ENCODE assay signal across 15 cellular contexts in the genomic region with DNA sequence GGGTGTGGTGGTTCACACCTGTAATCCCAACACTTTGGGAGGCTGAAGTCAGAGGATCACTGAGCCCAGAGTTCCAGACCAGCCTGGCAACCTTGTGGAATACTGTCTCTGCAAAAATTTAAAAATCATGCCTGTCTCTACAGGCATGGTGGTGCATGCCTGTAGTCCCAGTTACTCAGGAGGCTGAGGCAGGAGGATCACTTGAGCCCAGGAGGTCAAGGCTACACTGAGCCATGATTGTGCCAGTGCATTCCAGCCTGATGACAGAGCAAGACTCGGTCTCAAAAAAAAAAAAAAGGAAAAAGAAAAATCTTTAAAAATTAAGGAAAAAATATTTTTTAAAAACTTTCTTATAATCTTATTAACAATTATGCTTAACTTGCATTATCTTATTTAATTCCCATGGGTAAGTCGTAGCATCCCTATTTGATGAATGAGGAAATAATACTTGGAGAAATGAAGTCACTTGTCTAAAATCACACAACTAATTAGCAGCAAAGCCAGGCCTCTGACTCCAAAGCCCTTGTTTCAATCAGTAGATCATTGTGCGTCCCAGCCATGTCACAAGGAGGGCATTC. TPM values are rescaled to one million over a fixed set of nuclear protein-coding genes. Genes with fewer than 3 reads are reported as not detected.
DNase-seq lines count a peak whose midpoint lies in the region; ATAC-seq and TF ChIP-seq lines count a peak whose summit lies in the region.
"Had no signal": no experiment of that assay in that cellular context is flagged by ENCODE, and none has a peak within 500 bp of the region (broad histone marks: within the 10 kb centered on the region; RNA-seq: fewer than 3 reads in every experiment).

No MANE protein-coding gene starts in this region.

- CTCF ChIA-PET in activated CD8-positive, alpha-beta memory T cell treated with anti-CD3 and anti-CD28 coated beads, Interleukin-2, amount 10 ng/mL, durations not matched to agents 7 days and 5 days (lab: Charles Lee) = interaction anchor here (1.6 to 2.5 kb wide), 3 partner anchors 13 to 305 kb away, joined by 3 to 9 read pairs (median 6); partner anchors contain the start of gene MFSD11
- CTCF ChIA-PET in CD4-positive, alpha-beta T cell (lab: Charles Lee) = interaction anchor here (0.9 to 2.8 kb wide), 6 partner anchors 13 to 228 kb away, joined by 3 to 10 read pairs (median 4); partner anchors contain the start of genes METTL23 and MFSD11

- no peak overlapping the region for H3K4me3 ChIP-seq in effector memory CD4-positive, alpha-beta T cell (ENCODE audit: insufficient read depth, low read depth, low read length, poor library complexity, severe bottlenecking)
- no peak overlapping the region for H3K4me3 ChIP-seq in testis
- H3K4me3 ChIP-seq: HAP-1 had no signal

- no peaks in the 10 kb centered on the region for H3K27me3 ChIP-seq in CD4-positive, alpha-beta T cell (ENCODE audit: control insufficient read depth, insufficient read depth, low read length)
- H3K27me3 ChIP-seq in effector memory CD4-positive, alpha-beta T cell (replicated peaks; ENCODE audit: control insufficient read depth, insufficient read depth, low read length, poor library complexity, severe bottlenecking) = no peaks in the 10 kb centered on the region
- no peaks in the 10 kb centered on the region for H3K27me3 ChIP-seq in testis

- DNase-seq in activated CD8-positive, alpha-beta memory T cell treated with anti-CD3 and anti-CD28 coated beads, Interleukin-2, amount 10 ng/mL, durations not matched to agents 7 days and 5 days = no peak
- no peak for DNase-seq in activated CD8-positive, alpha-beta memory T cell treated with anti-CD3 and anti-CD28 coated beads for 24 hours
- DNase-seq in CD4-positive, alpha-beta T cell = no peak
- DNase-seq in effector memory CD4-positive, alpha-beta T cell = no peak
- no peak for DNase-seq in testis
- DNase-seq: DMS79, NCI-H1105, NCI-H1694, Right ventricle myocardium superior had no signal

- no peaks in the 10 kb centered on the region for H3K9me3 ChIP-seq in CD4-positive, alpha-beta T cell (ENCODE audit: control insufficient read depth, low read length)
- H3K9me3 ChIP-seq in KOPT-K1 (ENCODE audit: insufficient read depth, low read length, poor library complexity, severe bottlenecking) = no peaks in the 10 kb centered on the region
- no peaks in the 10 kb centered on the region for H3K9me3 ChIP-seq in effector memory CD4-positive, alpha-beta T cell (ENCODE audit: control insufficient read depth, low read length)
- H3K9me3 ChIP-seq in testis = no peaks in the 10 kb centered on the region
- H3K9me3 ChIP-seq: HAP-1 had no signal

- ATAC-seq in activated CD8-positive, alpha-beta memory T cell treated with anti-CD3 and anti-CD28 coated beads, Interleukin-2, amount 10 ng/mL, durations not matched to agents 7 days and 5 days = peak; percentile 17
- ATAC-seq in CD4-positive, alpha-beta T cell (ENCODE audit: poor library complexity) = no peak
- ATAC-seq in GM18868 (IDR thresholded peaks at IDR 0.05; ENCODE audit: unreplicated experiment) (no peak), GM18511 (IDR thresholded peaks at IDR 0.05; ENCODE audit: unreplicated experiment) (no peak)

- peak overlapping the region; percentile 97 for H3K27ac Mint-ChIP-seq in activated CD8-positive, alpha-beta memory T cell treated with anti-CD3 and anti-CD28 coated beads, Interleukin-2, amount 10 ng/mL, durations not matched to agents 7 days and 5 days
- peak overlapping the region; percentile 96 for H3K27ac Mint-ChIP-seq in CD4-positive, alpha-beta T cell

- intact Hi-C loops in CD4-positive, alpha-beta T cell (cut with DNase I, micrococcal nuclease) = loop anchor here in 1 of 2 experiments (5.0 kb wide), 1 partner anchor 41 kb away; no protein-coding TSS in a partner anchor
- intact Hi-C loops in testis (cut with DNase I; ENCODE audit: low total_unique reads) = no loop called here

- POLR2A ChIA-PET in CD4-positive, alpha-beta T cell (lab: Charles Lee) = interaction anchor here (1.2 to 2.9 kb wide), 5 partner anchors 14 to 1207 kb away, joined by 6 to 76 read pairs (median 20); partner anchors contain the start of genes JMJD6, METTL23, MFSD11 and SRSF2

- TF ChIP-seq CTCF in CD4-positive, alpha-beta T cell (IDR thresholded peaks at IDR 0.05) = no peak
- TF ChIP-seq CTCF in testis (IDR thresholded peaks at IDR 0.05) = no peak

- 82 to 85% methylated on average over 3 of the region's 3 CpGs for WGBS in testis, 2 donors

- peaks cover 22% of the 10 kb centered on the region for H3K4me1 Mint-ChIP-seq in activated CD8-positive, alpha-beta memory T cell treated with anti-CD3 and anti-CD28 coated beads, Interleukin-2, amount 10 ng/mL, durations not matched to agents 7 days and 5 days
- peaks cover 24% of the 10 kb centered on the region for H3K4me1 Mint-ChIP-seq in CD4-positive, alpha-beta T cell (ENCODE audit: low read depth)

- H3K4me1 ChIP-seq in effector memory CD4-positive, alpha-beta T cell (ENCODE audit: control insufficient read depth, insufficient read depth, low read length, poor library complexity, severe bottlenecking) = peaks cover 20% of the 10 kb centered on the region
- H3K4me1 ChIP-seq in testis = no peaks in the 10 kb centered on the region
- H3K4me1 ChIP-seq: HAP-1 had no signal

- peaks cover 44% of the 10 kb centered on the region for H3K36me3 ChIP-seq in KOPT-K1 (ENCODE audit: insufficient read depth, low read length)
- H3K36me3 ChIP-seq in effector memory CD4-positive, alpha-beta T cell (ENCODE audit: control insufficient read depth, insufficient read depth, low read length) = peaks cover 6% of the 10 kb centered on the region
- H3K36me3 ChIP-seq in testis (ENCODE audit: low read depth, missing control alignments) = no peaks in the 10 kb centered on the region

- H3K27ac ChIP-seq in CD4-positive, alpha-beta T cell (ENCODE audit: low read depth, low read length) = peak overlapping the region; percentile 7
- H3K27ac ChIP-seq in KOPT-K1 (ENCODE audit: low read depth, low read length, poor library complexity, severe bottlenecking) (peak overlapping the region; percentile 65), testis (no peak overlapping the region)
- peak overlapping the region; percentile 55 for H3K27ac ChIP-seq in effector memory CD4-positive, alpha-beta T cell (ENCODE audit: insufficient read depth, low read length, poor library complexity, severe bottlenecking)
- H3K27ac ChIP-seq: HL-60 had no signal

- TF ChIP-seq POLR2A in testis (IDR thresholded peaks at IDR 0.05) = no peak

- H3K4me3 Mint-ChIP-seq in activated CD8-positive, alpha-beta memory T cell treated with anti-CD3 and anti-CD28 coated beads, Interleukin-2, amount 10 ng/mL, durations not matched to agents 7 days and 5 days = no peak overlapping the region
- H3K4me3 Mint-ChIP-seq in CD4-positive, alpha-beta T cell = no peak overlapping the region
- H3K4me3 Mint-ChIP-seq: IgD-negative memory B cell had no signal

- H3K9me3 Mint-ChIP-seq in activated CD8-positive, alpha-beta memory T cell treated with anti-CD3 and anti-CD28 coated beads, Interleukin-2, amount 10 ng/mL, durations not matched to agents 7 days and 5 days (ENCODE audit: low read depth) = no peaks in the 10 kb centered on the region
- no peaks in the 10 kb centered on the region for H3K9me3 Mint-ChIP-seq in CD4-positive, alpha-beta T cell
- H3K9me3 Mint-ChIP-seq: IgD-negative memory B cell had no signal

- no peaks in the 10 kb centered on the region for H3K27me3 Mint-ChIP-seq in activated CD8-positive, alpha-beta memory T cell treated with anti-CD3 and anti-CD28 coated beads, Interleukin-2, amount 10 ng/mL, durations not matched to agents 7 days and 5 days
- H3K27me3 Mint-ChIP-seq in CD4-positive, alpha-beta T cell = no peaks in the 10 kb centered on the region
- H3K27me3 Mint-ChIP-seq: IgD-negative memory B cell had no signal

- H3K36me3 Mint-ChIP-seq in activated CD8-positive, alpha-beta memory T cell treated with anti-CD3 and anti-CD28 coated beads, Interleukin-2, amount 10 ng/mL, durations not matched to agents 7 days and 5 days = peaks cover 21% of the 10 kb centered on the region
- H3K36me3 Mint-ChIP-seq in CD4-positive, alpha-beta T cell (ENCODE audit: low read depth) = peaks cover 32% of the 10 kb centered on the region

RNA-seq across cellular contexts. Expression of gene MFSD11, which starts 13.6 kb away (rescaled TPM):
- total RNA-seq in activated CD8-positive, alpha-beta memory T cell treated with anti-CD3 and anti-CD28 coated beads, Interleukin-2, amount 10 ng/mL, durations not matched to agents 7 days and 5 days = 10 to 100 TPM; 22.6 to 26.8 TPM
- 10 to 100 TPM; 25.5 to 29.4 TPM for total RNA-seq in CD4-positive, alpha-beta T cell
- total RNA-seq in testis = 100 to 1,000 TPM in 1 of 2 donors, 10 to 100 TPM in 1; 51.7 to 102 TPM
- polyA plus RNA-seq in testis (ENCODE audit: insufficient read depth, low read depth, low replicate concordance) = 38.5 TPM

RNA-seq across cellular contexts. Expression of gene SRSF2, which starts 14.4 kb away (rescaled TPM):
- 100 to 1,000 TPM; 443 to 471 TPM for total RNA-seq in activated CD8-positive, alpha-beta memory T cell treated with anti-CD3 and anti-CD28 coated beads, Interleukin-2, amount 10 ng/mL, durations not matched to agents 7 days and 5 days
- 100 to 1,000 TPM; 448 to 460 TPM for total RNA-seq in CD4-positive, alpha-beta T cell
- total RNA-seq in testis = 100 to 1,000 TPM; 365 to 461 TPM
- polyA plus RNA-seq in testis (ENCODE audit: insufficient read depth, low read depth, low replicate concordance) = 196 TPM

RNA-seq across cellular contexts. Expression of gene METTL23, which starts 24.9 kb away (rescaled TPM):
- 10 to 100 TPM; 40.3 to 42.1 TPM for total RNA-seq in activated CD8-positive, alpha-beta memory T cell treated with anti-CD3 and anti-CD28 coated beads, Interleukin-2, amount 10 ng/mL, durations not matched to agents 7 days and 5 days
- total RNA-seq in CD4-positive, alpha-beta T cell = 10 to 100 TPM; 35.4 to 37.8 TPM
- 10 to 100 TPM; 37.5 to 45.3 TPM for total RNA-seq in testis
- 122 TPM for polyA plus RNA-seq in testis (ENCODE audit: insufficient read depth, low read depth, low replicate concordance)

RNA-seq across cellular contexts. Expression of gene JMJD6, which starts 25.1 kb away (rescaled TPM):
- 10 to 100 TPM; 60.6 to 72.8 TPM for total RNA-seq in activated CD8-positive, alpha-beta memory T cell treated with anti-CD3 and anti-CD28 coated beads, Interleukin-2, amount 10 ng/mL, durations not matched to agents 7 days and 5 days
- total RNA-seq in CD4-positive, alpha-beta T cell = 100 to 1,000 TPM; 133 to 134 TPM
- 10 to 100 TPM; 31.7 to 40.5 TPM for total RNA-seq in testis
- polyA plus RNA-seq in testis (ENCODE audit: insufficient read depth, low read depth, low replicate concordance) = 44.6 TPM

RNA-seq across cellular contexts. Expression of gene MXRA7, which starts 40.7 kb away (rescaled TPM):
- total RNA-seq in activated CD8-positive, alpha-beta memory T cell treated with anti-CD3 and anti-CD28 coated beads, Interleukin-2, amount 10 ng/mL, durations not matched to agents 7 days and 5 days = 10 to 100 TPM; 29.8 to 32.0 TPM
- 10 to 100 TPM; 11.4 to 12.1 TPM for total RNA-seq in CD4-positive, alpha-beta T cell
- 100 to 1,000 TPM; 217 to 272 TPM for total RNA-seq in testis
- polyA plus RNA-seq in testis (ENCODE audit: insufficient read depth, low read depth, low replicate concordance) = 253 TPM

Comparison
In these comparisons a context has a peak if more than half of its experiments do, and no peak if none do; other contexts are left out.
1. H3K27ac ChIP-seq: peak in CD4-positive, alpha-beta T cell (single experiment), KOPT-K1 (single experiment) and effector memory CD4-positive, alpha-beta T cell (single experiment); none in testis (0 of 2).